2 cellular contexts compared by ENCODE assay signal in the genomic region with DNA sequence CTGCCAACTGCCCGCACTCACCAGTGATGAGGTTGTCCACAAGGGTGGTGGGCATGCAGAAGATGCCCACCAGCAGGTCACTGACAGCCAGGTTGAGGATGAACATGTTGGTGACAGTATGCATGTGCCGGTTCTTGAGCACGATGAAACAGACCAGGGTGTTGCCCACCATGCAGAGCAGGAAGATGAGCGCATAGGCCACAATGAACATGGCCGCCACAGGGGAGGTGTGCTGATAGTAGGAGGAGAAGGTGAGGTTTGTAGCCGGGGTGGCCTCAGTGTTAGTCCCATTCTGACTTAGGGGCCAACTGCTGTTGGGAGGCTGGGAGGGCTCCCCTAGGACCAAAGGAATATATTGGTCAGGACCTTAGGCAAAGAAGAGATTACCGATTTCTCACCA.
TF ChIP-seq lines count a peak whose summit lies in the region.

No MANE protein-coding gene starts in this region.

TF ChIP-seq in IMR-90, 13 proteins besides CTCF, POLR2A, EP300 and RAD21:
- TF ChIP-seq RFX5 (IDR thresholded peaks at IDR 0.05; ENCODE audit: low read depth, low read length) (no peak), RCOR1 (IDR thresholded peaks at IDR 0.05; ENCODE audit: insufficient replicate concordance, low read length) (no peak), MAFK (IDR thresholded peaks at IDR 0.05; ENCODE audit: low read depth, low read length) (no peak), CHD1 (IDR thresholded peaks at IDR 0.05; ENCODE audit: low read depth, low read length) (no peak), MXI1 (IDR thresholded peaks at IDR 0.05; ENCODE audit: borderline replicate concordance, low read depth, low read length) (no peak), SMC3 (IDR thresholded peaks at IDR 0.05; ENCODE audit: low read depth, low read length) (no peak)

TF ChIP-seq in H1, 55 proteins besides CTCF, POLR2A, EP300 and RAD21:
- TF ChIP-seq BRCA1 (IDR thresholded peaks at IDR 0.05; ENCODE audit: low read depth, low read length) (no peak), RXRA (IDR thresholded peaks at IDR 0.05; ENCODE audit: insufficient read depth, low read depth, low read length) (no peak), SP1 (IDR thresholded peaks at IDR 0.05; ENCODE audit: low read depth, low read length) (no peak), CBX5 (IDR thresholded peaks at IDR 0.05; ENCODE audit: low read depth, low read length) (no peak), KDM4A (IDR thresholded peaks at IDR 0.05; ENCODE audit: low read depth, low read length, severe bottlenecking) (no peak)
TF ChIP-seq in H1: peak in this region for 0.
